ENCODE assay signal across 9 cellular contexts in genomic region chr3:197030379-197031314, GRCh38. TPM values are rescaled to one million over a fixed set of nuclear protein-coding genes. Genes with fewer than 3 reads are reported as not detected.
DNase-seq lines count a peak whose midpoint lies in the region; ATAC-seq and TF ChIP-seq lines count a peak whose summit lies in the region.
"Had no signal": no experiment of that assay in that cellular context is flagged by ENCODE, and none has a peak within 500 bp of the region (broad histone marks: within the 10 kb centered on the region; RNA-seq: fewer than 3 reads in every experiment).

No MANE protein-coding gene starts in this region.

- DNase-seq in ELR (ENCODE audit: low read depth) (peak; percentile 14), Peyer's patch (peak in 2 of 3 donors; percentile 28 to 50), fibroblast of the aortic adventitia (ENCODE audit: low read depth) (peak; percentile 16), neuronal stem cell (ENCODE audit: low spot score) (no peak), GDM1 (lab: John Stamatoyannopoulos, UW) (no peak), C1 segment of cervical spinal cord (lab: John Stamatoyannopoulos, UW) (no peak), ACHN (no peak)
- DNase-seq: NCI-H1436 treated with DMSO at 0.1 percent for 48 hours had no signal

- peak overlapping the region; percentile 64 for H3K14ac ChIP-seq in neuronal stem cell (ENCODE audit: low read length)

- H3K27ac ChIP-seq in Peyer's patch (peak overlapping the region in 3 of 4 donors; percentile 9 to 78 (median 64)), neuronal stem cell (replicated peaks; ENCODE audit: low read length) (no peak overlapping the region)

- H3K9me3 ChIP-seq in Peyer's patch (no peaks in the 10 kb centered on the region), neuronal stem cell (replicated peaks in 1 of 2; ENCODE audit: control insufficient read depth in 2 of 2, insufficient read depth in 1 of 2, low read depth in 1 of 2, low read length in 2 of 2) (no peaks in the 10 kb centered on the region)

- H2BK15ac ChIP-seq in neuronal stem cell (ENCODE audit: low read length): no peak overlapping the region

- H3K4me1 ChIP-seq in Peyer's patch (peaks cover 0 to 32% (median 11%) of the 10 kb centered on the region in 4 donors), neuronal stem cell (ENCODE audit: control insufficient read depth in 2 of 2, insufficient read depth in 1 of 2, low read depth in 1 of 2, low read length in 2 of 2) (peaks cover 0 to 3% of the 10 kb centered on the region in 2 donors)

- in situ Hi-C loops in ACHN (cut with HindIII; ENCODE audit: low pct_ligation_motif_present, low pct_unique_long_range_greater_than_20kb, low sequenced_read_pairs): no loop called here

- H3K23ac ChIP-seq in neuronal stem cell (ENCODE audit: low read depth, low read length, poor library complexity): no peak overlapping the region

- no CpG with 5 or more reads among the region's 33 CpGs for WGBS in neuronal stem cell (ENCODE audit: extremely low coverage in 2 of 2, insufficient read length in 2 of 2, insufficient replicate concordance in 1 of 2), 2 donors

- no peak overlapping the region for H2BK120ac ChIP-seq in neuronal stem cell (ENCODE audit: low read depth, low read length)

- H3K36me3 ChIP-seq in Peyer's patch: no peaks in the 10 kb centered on the region
- no peaks in the 10 kb centered on the region for H3K36me3 ChIP-seq in neuronal stem cell (replicated peaks in 1 of 2; ENCODE audit: control insufficient read depth in 2 of 2, insufficient read depth in 2 of 2, low read length in 2 of 2)

- H3K27me3 ChIP-seq in Peyer's patch (no peaks in the 10 kb centered on the region), neuronal stem cell (ENCODE audit: control insufficient read depth in 3 of 3, insufficient read depth in 3 of 3, low read depth in 1 of 3, low read length in 3 of 3) (peaks cover 5 to 40% (median 13%) of the 10 kb centered on the region in 3 experiments)

- H2AK5ac ChIP-seq in neuronal stem cell (ENCODE audit: low read depth, low read length): no peak overlapping the region

- TF ChIP-seq POLR2A in Peyer's patch (IDR thresholded peaks at IDR 0.05): no peak

- H3K79me1 ChIP-seq in neuronal stem cell (ENCODE audit: low read depth, low read length): no peaks in the 10 kb centered on the region

- no peak overlapping the region for H3K4me2 ChIP-seq in neuronal stem cell (ENCODE audit: insufficient read depth, low read length, poor library complexity, severe bottlenecking)

- no peak overlapping the region for H3K9ac ChIP-seq in neuronal stem cell (ENCODE audit: low read depth, low read length, poor library complexity)

- H3K4me3 ChIP-seq in Peyer's patch (no peak overlapping the region), fibroblast of the aortic adventitia (ENCODE audit: low read depth, low read length) (no peak overlapping the region), neuronal stem cell (ENCODE audit: low read length in 2 of 2) (no peak overlapping the region)

- H4K8ac ChIP-seq in neuronal stem cell (ENCODE audit: low read depth, low read length): no peak overlapping the region

- no peak overlapping the region for H4K91ac ChIP-seq in neuronal stem cell (ENCODE audit: low read depth, low read length, poor library complexity)

- peak overlapping the region; percentile 27 for H3K18ac ChIP-seq in neuronal stem cell (ENCODE audit: low read length)

- H2AFZ ChIP-seq in neuronal stem cell (ENCODE audit: low read length): no peak overlapping the region

- TF ChIP-seq CTCF in Peyer's patch (IDR thresholded peaks at IDR 0.05) (no peak), fibroblast of the aortic adventitia (IDR thresholded peaks at IDR 0.05; ENCODE audit: insufficient read depth, low read length) (no peak)

- H3K4ac ChIP-seq in neuronal stem cell (ENCODE audit: low read length): no peak overlapping the region

- H2BK12ac ChIP-seq in neuronal stem cell (ENCODE audit: low read length): no peak overlapping the region

- H2BK5ac ChIP-seq in neuronal stem cell (ENCODE audit: low read length): peak overlapping the region; percentile 39

- ATAC-seq in GM18909 (IDR thresholded peaks at IDR 0.05; ENCODE audit: poor library complexity, unreplicated experiment): no peak

RNA-seq across cellular contexts. Expression of gene MELTF, which starts 1.0 kb away (rescaled TPM):
- total RNA-seq in Peyer's patch (100 to 1,000 TPM in 1 of 4 donors, 10 to 100 TPM in 3; 17.3 to 143 (median 50.7) TPM), fibroblast of the aortic adventitia (ENCODE audit: low replicate concordance) (5.6 and 20.8 TPM in 2 replicates)
- 4.6 TPM for polyA plus RNA-seq in neuronal stem cell (2013, experiment 1 of 2)
- polyA plus RNA-seq in neuronal stem cell (2013, experiment 2 of 2): 5.0 TPM

Comparison
In these comparisons a context has a peak if more than half of its experiments do, and no peak if none do; other contexts are left out.
1. DNase-seq: peak in ELR (single experiment), Peyer's patch (2 of 3) and fibroblast of the aortic adventitia (single experiment); none in neuronal stem cell (single experiment), GDM1 (single experiment), C1 segment of cervical spinal cord (0 of 14) and ACHN (single experiment).